In the genomic region with DNA sequence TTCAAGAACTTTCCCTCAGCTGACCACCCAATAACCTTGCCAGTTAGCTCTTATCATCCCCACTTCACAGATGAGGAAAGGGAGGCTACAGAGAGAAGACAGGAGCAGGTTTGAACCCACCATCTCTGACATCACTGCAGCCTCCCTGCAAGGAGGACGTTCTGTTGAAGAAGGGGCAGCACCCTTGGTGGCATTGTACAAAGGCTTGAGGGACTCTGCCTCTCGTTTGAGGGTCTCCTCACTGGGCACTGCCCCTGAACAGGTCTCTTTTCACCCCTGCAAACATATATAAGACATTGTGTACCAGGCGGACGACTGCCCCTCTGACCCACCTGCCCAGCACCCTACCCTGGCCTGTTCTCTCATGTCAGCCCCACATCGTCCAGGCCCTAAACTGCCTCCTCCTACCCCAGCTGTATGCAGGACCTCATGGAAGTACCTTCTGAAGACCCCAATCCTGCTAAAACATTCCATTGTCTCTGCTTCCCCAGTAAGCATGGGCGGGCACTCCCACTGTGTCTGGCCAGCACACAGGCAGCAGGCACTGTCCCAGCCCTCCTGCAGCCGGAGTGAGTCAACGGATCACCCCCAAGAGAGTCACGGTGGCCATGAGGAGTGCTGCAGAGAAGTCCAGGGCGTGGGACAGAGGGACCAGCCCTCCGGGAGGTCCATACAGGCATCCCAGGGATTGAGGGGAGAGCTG, we compare ENCODE assay signal across 20 cellular contexts. TPM values are rescaled to one million over a fixed set of nuclear protein-coding genes. Genes with fewer than 3 reads are reported as not detected.
DNase-seq lines count a peak whose midpoint lies in the region; ATAC-seq, FAIRE-seq and TF ChIP-seq lines count a peak whose summit lies in the region.
"Had no signal": no experiment of that assay in that cellular context is flagged by ENCODE, and none has a peak within 500 bp of the region (broad histone marks: within the 10 kb centered on the region; RNA-seq: fewer than 3 reads in every experiment).

No MANE protein-coding gene starts in this region.

- H2AFZ ChIP-seq in H9 (ENCODE audit: low read length) = no peak overlapping the region

- ATAC-seq in activated T-helper 17 cell treated with anti-CD3 and anti-CD28 coated beads, Interleukin-2, amount 50 U/mL, for 72 hours (replicated peaks) = peak; percentile 3
- ATAC-seq in activated CD4-positive, alpha-beta T cell treated with anti-CD3 and anti-CD28 coated beads for 36 hours = no peak
- ATAC-seq: GM12878 had no signal

- H2AK5ac ChIP-seq in H9 (ENCODE audit: insufficient read length, low read length) = no peak overlapping the region

- H3K36me3 ChIP-seq in spleen = no peaks in the 10 kb centered on the region

- H3K27ac Mint-ChIP-seq in H9 (0 out of 7 replicates have a peak overlapping the region, but pooled peaks of 1 of the 3 experiments have one; percentile 31), Calu3 (ENCODE audit: unreplicated experiment) (no peak overlapping the region)
- H3K27ac Mint-ChIP-seq in activated T-helper 17 cell treated with anti-CD3 and anti-CD28 coated beads, Interleukin-2, amount 50 U/mL, for 72 hours = no peak overlapping the region
- no peak overlapping the region for H3K27ac Mint-ChIP-seq in activated CD4-positive, alpha-beta T cell treated with anti-CD3 and anti-CD28 coated beads for 36 hours
- H3K27ac Mint-ChIP-seq: CD4-positive, alpha-beta T cell had no signal

- CTCF ChIA-PET in activated CD4-positive, alpha-beta T cell treated with anti-CD3 and anti-CD28 coated beads for 36 hours (lab: Charles Lee) = no interaction called here
- CTCF ChIA-PET in Calu3 (lab: Charles Lee) = interaction anchor here (0.6 to 1.4 kb wide), 2 partner anchors 9 to 31 kb away, joined by 3 to 4 read pairs; no protein-coding TSS in a partner anchor

- no TSS peak for BruUV-seq in Calu3 (replicated peaks; lab: Mats Ljungman, UMichigan)

- H2BK15ac ChIP-seq in H9 (ENCODE audit: low read depth, low read length) = no peak overlapping the region

- intact Hi-C loops in spleen (cut with DNase I; ENCODE audit: low total_unique reads) (no loop called here), Calu3 (cut with micrococcal nuclease; ENCODE audit: unreplicated experiment) (no loop called here)
- intact Hi-C loops in activated CD4-positive, alpha-beta T cell treated with anti-CD3 and anti-CD28 coated beads for 36 hours (cut with DNase I, micrococcal nuclease) = no loop called here

- no peak overlapping the region for H3K4ac ChIP-seq in H9 (ENCODE audit: low read depth, low read length)

- H2BK120ac ChIP-seq in H9 (ENCODE audit: low read depth, low read length, poor library complexity, severe bottlenecking) = no peak overlapping the region

- H3K9me3 ChIP-seq in H9 (ENCODE audit: control insufficient read depth, low read depth, low read length) = no peaks in the 10 kb centered on the region
- H3K9me3 ChIP-seq in spleen = no peaks in the 10 kb centered on the region
- H3K9me3 ChIP-seq: mucosa of descending colon had no signal

- no peak overlapping the region for H3K4me2 ChIP-seq in H9 (ENCODE audit: insufficient read depth, insufficient read length, low read length)

- no peaks in the 10 kb centered on the region for H3K79me1 ChIP-seq in H9 (ENCODE audit: insufficient read depth, low read depth, low read length, poor library complexity, severe bottlenecking)

- no peaks in the 10 kb centered on the region for H3K79me2 ChIP-seq in H9 (ENCODE audit: insufficient read depth, low read length)

- H2BK20ac ChIP-seq in H9 (ENCODE audit: low read depth, low read length, poor library complexity, severe bottlenecking) = no peak overlapping the region

- TF ChIP-seq CTCF in H9 (conservative IDR thresholded peaks at IDR 0.05) = no peak
- no peak for TF ChIP-seq CTCF in spleen (IDR thresholded peaks at IDR 0.05 in 8 of 11, conservative IDR thresholded peaks at IDR 0.05 in 3 of 11)
- no peak for TF ChIP-seq CTCF in Calu3 (IDR thresholded peaks at IDR 0.05; ENCODE audit: unreplicated experiment)

- no peak overlapping the region for H4K91ac ChIP-seq in H9 (ENCODE audit: insufficient read length, low read depth, low read length)

- no peak overlapping the region for H4K8ac ChIP-seq in H9 (replicated peaks; ENCODE audit: insufficient read length, low read depth, low read length)

- no peaks in the 10 kb centered on the region for H3K23me2 ChIP-seq in H9 (ENCODE audit: insufficient read length, low read depth, low read length, poor library complexity, severe bottlenecking)

- no peak for TF ChIP-seq POLR2A in spleen (IDR thresholded peaks at IDR 0.05)
- TF ChIP-seq POLR2A in GM12892 (IDR thresholded peaks at IDR 0.05; ENCODE audit: low read depth, low read length) = no peak

- H3K27me3 Mint-ChIP-seq in H9 (ENCODE audit: low read depth) = peaks cover 12% of the 10 kb centered on the region
- peaks cover 7% of the 10 kb centered on the region for H3K27me3 Mint-ChIP-seq in activated T-helper 17 cell treated with anti-CD3 and anti-CD28 coated beads, Interleukin-2, amount 50 U/mL, for 72 hours
- peaks cover 2% of the 10 kb centered on the region for H3K27me3 Mint-ChIP-seq in activated CD4-positive, alpha-beta T cell treated with anti-CD3 and anti-CD28 coated beads for 36 hours
- H3K27me3 Mint-ChIP-seq in Calu3 (ENCODE audit: unreplicated experiment) = peaks cover 79% of the 10 kb centered on the region
- H3K27me3 Mint-ChIP-seq: CD4-positive, alpha-beta T cell had no signal

- no CpG with 5 or more reads among the region's 11 CpGs for WGBS in H9 (ENCODE audit: extremely low coverage, insufficient read length, low lambda C conversion rate)
- WGBS in spleen, 5 donors = 62 to 71% (median 65%) methylated on average over 11 of the region's 11 CpGs

- 0 out of 2 replicates have a peak overlapping the region, but pooled peaks have one; percentile 25 for H3K14ac ChIP-seq in H9 (ENCODE audit: insufficient read depth, low read length)

- no peak overlapping the region for H3K56ac ChIP-seq in H9 (ENCODE audit: insufficient read length, low read depth, low read length)

- no peak overlapping the region for H2BK5ac ChIP-seq in H9 (ENCODE audit: insufficient read length, low read length)

- no peak for FAIRE-seq in GM12892 (lab: Jason Lieb, UNC)
- FAIRE-seq: frontal cortex, GM12878, H54 had no signal

- DNase-seq in H9 = no peak
- peak; percentile 44 for DNase-seq in islet precursor cell
- DNase-seq in spleen = peak; percentile 70
- DNase-seq in GM12892 (ENCODE audit: insufficient read length) = no peak
- DNase-seq in activated CD4-positive, alpha-beta T cell treated with anti-CD3 and anti-CD28 coated beads for 36 hours = no peak
- no peak for DNase-seq in amygdala (lab: John Stamatoyannopoulos, UW)
- DNase-seq in Calu3 = no peak
- DNase-seq: activated effector memory CD4-positive, alpha-beta T cell treated with anti-CD3 and anti-CD28 coated beads, Interleukin-2, amount 50 U/mL, for 16 hours; CD4-positive, alpha-beta T cell; DMS53; KBM-7; mucosa of descending colon; NCI-H1694; NCI-H748 treated with DMSO at 0.1 percent for 48 hours; SHP77 had no signal

- no peak overlapping the region for H3K18ac ChIP-seq in H9 (ENCODE audit: insufficient read length, low read depth, low read length)

- H3K4me1 Mint-ChIP-seq in H9 (peaks cover 0 to 9% of the 10 kb centered on the region in 2 experiments; a peak in 3 of 4 replicates), Calu3 (ENCODE audit: low read depth, unreplicated experiment) (no peaks in the 10 kb centered on the region)
- H3K4me1 Mint-ChIP-seq in activated T-helper 17 cell treated with anti-CD3 and anti-CD28 coated beads, Interleukin-2, amount 50 U/mL, for 72 hours = no peaks in the 10 kb centered on the region
- no peaks in the 10 kb centered on the region for H3K4me1 Mint-ChIP-seq in activated CD4-positive, alpha-beta T cell treated with anti-CD3 and anti-CD28 coated beads for 36 hours

- H3K9ac ChIP-seq in H9 (ENCODE audit: extremely low read depth, insufficient read length, low read length) = no peak overlapping the region

- H3T11ph ChIP-seq in H9 (ENCODE audit: low read length) = no peak overlapping the region

- POLR2A ChIA-PET in activated CD4-positive, alpha-beta T cell treated with anti-CD3 and anti-CD28 coated beads for 36 hours (lab: Charles Lee) = no interaction called here

- no peak overlapping the region for H3K23ac ChIP-seq in H9 (ENCODE audit: insufficient read length, low read depth, low read length)

- no peaks in the 10 kb centered on the region for H4K20me1 ChIP-seq in H9 (ENCODE audit: control insufficient read depth, insufficient read depth, insufficient read length)

- H3K9me3 Mint-ChIP-seq in H9 (peaks cover 0 to 7% of the 10 kb centered on the region in 2 experiments; a peak in 1 of 5 replicates), Calu3 (ENCODE audit: low read depth, unreplicated experiment) (no peaks in the 10 kb centered on the region)
- no peaks in the 10 kb centered on the region for H3K9me3 Mint-ChIP-seq in activated T-helper 17 cell treated with anti-CD3 and anti-CD28 coated beads, Interleukin-2, amount 50 U/mL, for 72 hours
- no peaks in the 10 kb centered on the region for H3K9me3 Mint-ChIP-seq in activated CD4-positive, alpha-beta T cell treated with anti-CD3 and anti-CD28 coated beads for 36 hours (ENCODE audit: low read depth)
- H3K9me3 Mint-ChIP-seq: CD4-positive, alpha-beta T cell had no signal

- H3K36me3 Mint-ChIP-seq in H9 (ENCODE audit: insufficient read depth in 1 of 3, low read depth in 3 of 3) (no peaks in the 10 kb centered on the region), Calu3 (ENCODE audit: insufficient read depth, unreplicated experiment) (no peaks in the 10 kb centered on the region)
- no peaks in the 10 kb centered on the region for H3K36me3 Mint-ChIP-seq in activated T-helper 17 cell treated with anti-CD3 and anti-CD28 coated beads, Interleukin-2, amount 50 U/mL, for 72 hours (ENCODE audit: low read depth)
- no peaks in the 10 kb centered on the region for H3K36me3 Mint-ChIP-seq in activated CD4-positive, alpha-beta T cell treated with anti-CD3 and anti-CD28 coated beads for 36 hours (ENCODE audit: low read depth)

- H3K27ac ChIP-seq in H9 (ENCODE audit: insufficient read length, low read depth, low read length) (no peak overlapping the region), spleen (peak overlapping the region; percentile 15 to 75 (median 66))
- H3K27ac ChIP-seq: epithelial cell of prostate had no signal

- no peak overlapping the region for H3K4me3 Mint-ChIP-seq in H9
- H3K4me3 Mint-ChIP-seq in activated T-helper 17 cell treated with anti-CD3 and anti-CD28 coated beads, Interleukin-2, amount 50 U/mL, for 72 hours = no peak overlapping the region
- H3K4me3 Mint-ChIP-seq in activated CD4-positive, alpha-beta T cell treated with anti-CD3 and anti-CD28 coated beads for 36 hours = no peak overlapping the region
- no peak overlapping the region for H3K4me3 Mint-ChIP-seq in Calu3 (ENCODE audit: low read depth, unreplicated experiment)
- H3K4me3 Mint-ChIP-seq: CD4-positive, alpha-beta T cell had no signal

- H3K4me1 ChIP-seq in H9 (ENCODE audit: insufficient read depth, low read length) (no peaks in the 10 kb centered on the region), spleen (peaks cover 5 to 46% (median 25%) of the 10 kb centered on the region in 6 donors)

- no peak overlapping the region for H2BK12ac ChIP-seq in H9 (ENCODE audit: insufficient read length, low read depth, low read length)

- no peaks in the 10 kb centered on the region; the same call in 1 of the 2 replicates for H3K27me3 ChIP-seq in H9 (ENCODE audit: insufficient read depth, low read length)
- H3K27me3 ChIP-seq in spleen (replicated peaks in 1 of 7) = no peaks in the 10 kb centered on the region

- H4K5ac ChIP-seq in H9 (ENCODE audit: insufficient read length, low read depth, low read length) = peak overlapping the region; percentile 18

- H3K4me3 ChIP-seq in spleen = no peak overlapping the region
- H3K4me3 ChIP-seq: GM12878, mucosa of descending colon had no signal

RNA-seq across cellular contexts. Expression of a gene that starts 36.3 kb away (rescaled TPM):
- total RNA-seq in H9 (2021) = 0.68 and 0.98 TPM in 2 replicates
- not detected for total RNA-seq in activated T-helper 17 cell treated with anti-CD3 and anti-CD28 coated beads, Interleukin-2, amount 50 U/mL, for 72 hours
- total RNA-seq in spleen = 100 to 1,000 TPM in 1 of 7 donors, 10 to 100 TPM in 6; 18.2 to 118 (median 46.4) TPM
- 1 to 10 TPM; 4.8 to 6.7 (median 5.4) TPM for polyA plus RNA-seq in spleen
- polyA plus RNA-seq in GM12892 (2012; ENCODE audit: missing spikeins) = not detected
- total RNA-seq in activated CD4-positive, alpha-beta T cell treated with anti-CD3 and anti-CD28 coated beads for 36 hours = not detected
- not detected in 2 replicates for total RNA-seq in Calu3 (2022)
- total RNA-seq: CD4-positive, alpha-beta T cell had no signal
- polyA plus RNA-seq: GM12878 had no signal

Comparison
In these comparisons a context has a peak if more than half of its experiments do, and no peak if none do; other contexts are left out.
1. DNase-seq: peak in islet precursor cell (single experiment) and spleen (single experiment); none in H9 (single experiment), GM12892 (single experiment), activated CD4-positive, alpha-beta T cell treated with anti-CD3 and anti-CD28 coated beads for 36 hours (single experiment), amygdala (0 of 56) and Calu3 (single experiment).